18 cellular contexts compared by ENCODE assay signal in the genomic region with DNA sequence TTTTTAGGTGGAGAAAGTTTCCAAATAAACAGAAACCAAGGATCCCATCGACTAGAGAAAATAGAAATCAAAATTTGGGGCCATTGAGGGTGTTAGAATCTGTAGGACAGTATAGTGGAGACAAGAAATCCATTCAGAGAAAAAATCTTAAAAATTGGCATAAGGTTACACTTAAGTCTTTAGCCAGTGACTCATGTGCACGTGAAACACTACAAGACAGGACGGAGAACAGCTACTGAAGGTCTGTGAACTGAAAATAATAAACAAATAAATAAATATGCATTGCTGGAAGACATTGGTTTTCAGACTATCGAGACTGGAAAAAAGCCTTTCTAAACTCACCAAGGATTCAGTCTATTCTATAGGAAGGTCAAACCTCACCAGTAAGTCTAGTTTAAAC.
DNase-seq lines count a peak whose midpoint lies in the region; ATAC-seq and TF ChIP-seq lines count a peak whose summit lies in the region.
"Had no signal": no experiment of that assay in that cellular context is flagged by ENCODE, and none has a peak within 500 bp of the region (broad histone marks: within the 10 kb centered on the region; RNA-seq: fewer than 3 reads in every experiment).

No MANE protein-coding gene starts in this region.

- no peak overlapping the region for H3K14ac ChIP-seq in mesenchymal stem cell (ENCODE audit: low read length in 2 of 2)

- H3K9me3 Mint-ChIP-seq in activated naive CD8-positive, alpha-beta T cell treated with anti-CD3 and anti-CD28 coated beads, Interleukin-2, amount 50 U/mL, for 24 hours: no peaks in the 10 kb centered on the region

- H3K4me2 ChIP-seq in fibroblast of lung (ENCODE audit: extremely low read depth, insufficient read depth, low read length): no peak overlapping the region
- H3K4me2 ChIP-seq in mesenchymal stem cell (ENCODE audit: low read length, poor library complexity, severe bottlenecking): no peak overlapping the region

- TF ChIP-seq CTCF in fibroblast of lung (conservative IDR thresholded peaks at IDR 0.05 in 1 of 2, IDR thresholded peaks at IDR 0.05 in 1 of 2; ENCODE audit: low read depth in 1 of 2, low read length in 2 of 2) (no peak), esophagus muscularis mucosa (IDR thresholded peaks at IDR 0.05) (no peak)

- intact Hi-C loops in esophagus muscularis mucosa (cut with DNase I): no loop called here

- no peak overlapping the region for H4K8ac ChIP-seq in mesenchymal stem cell (ENCODE audit: low read length)

- H2BK12ac ChIP-seq in mesenchymal stem cell (ENCODE audit: low read length in 2 of 2): no peak overlapping the region

- no peak overlapping the region for H3K4me3 ChIP-seq in fibroblast of lung (replicated peaks in 1 of 4; ENCODE audit: control extremely low read depth in 1 of 4, insufficient read depth in 1 of 4, low read depth in 3 of 4, low read length in 4 of 4)
- H3K4me3 ChIP-seq in mesenchymal stem cell (ENCODE audit: insufficient read depth in 1 of 2, low read depth in 1 of 2, low read length in 2 of 2): no peak overlapping the region
- no peak overlapping the region for H3K4me3 ChIP-seq in esophagus muscularis mucosa

- H3K79me2 ChIP-seq in fibroblast of lung (ENCODE audit: control insufficient read depth, insufficient read depth, low read length): no peaks in the 10 kb centered on the region

- H3K36me3 Mint-ChIP-seq in activated naive CD8-positive, alpha-beta T cell treated with anti-CD3 and anti-CD28 coated beads, Interleukin-2, amount 50 U/mL, for 24 hours (ENCODE audit: low read depth): no peaks in the 10 kb centered on the region

- H3K4me1 ChIP-seq in fibroblast of lung (ENCODE audit: control insufficient read depth, extremely low read depth, insufficient read depth, low read length) (no peaks in the 10 kb centered on the region), mesenchymal stem cell (ENCODE audit: control insufficient read depth, insufficient read depth, low read depth, low read length) (no peaks in the 10 kb centered on the region), esophagus muscularis mucosa (no peaks in the 10 kb centered on the region)

- H3K27me3 Mint-ChIP-seq in activated naive CD8-positive, alpha-beta T cell treated with anti-CD3 and anti-CD28 coated beads, Interleukin-2, amount 50 U/mL, for 24 hours: no peaks in the 10 kb centered on the region

- H3K18ac ChIP-seq in mesenchymal stem cell (ENCODE audit: low read depth in 1 of 2, low read length in 2 of 2): no peak overlapping the region

- WGBS in mesenchymal stem cell: 69% methylated on average over 2 of the region's 4 CpGs
- 76% methylated on average over 4 of the region's 4 CpGs for WGBS in esophagus muscularis mucosa

- H3K9me3 ChIP-seq in fibroblast of lung (ENCODE audit: control insufficient read depth, insufficient read depth, low read depth, low read length) (no peaks in the 10 kb centered on the region), mesenchymal stem cell (ENCODE audit: control insufficient read depth, low read length) (no peaks in the 10 kb centered on the region), esophagus muscularis mucosa (no peaks in the 10 kb centered on the region)

- H3K4me1 Mint-ChIP-seq in activated naive CD8-positive, alpha-beta T cell treated with anti-CD3 and anti-CD28 coated beads, Interleukin-2, amount 50 U/mL, for 24 hours: no peaks in the 10 kb centered on the region

- no peak for TF ChIP-seq EP300 in esophagus muscularis mucosa (IDR thresholded peaks at IDR 0.05)

- no peak overlapping the region for H2BK120ac ChIP-seq in mesenchymal stem cell (ENCODE audit: low read depth, low read length)

- H2AFZ ChIP-seq in fibroblast of lung (ENCODE audit: low read length) (no peak overlapping the region), mesenchymal stem cell (ENCODE audit: low read depth, low read length) (no peak overlapping the region)

- in situ Hi-C loops in SK-MEL-5 (cut with HindIII; ENCODE audit: low pct_unique_long_range_greater_than_20kb, low sequenced_read_pairs): no loop called here

- H3K79me1 ChIP-seq in mesenchymal stem cell (replicated peaks; ENCODE audit: low read length, poor library complexity, severe bottlenecking): no peaks in the 10 kb centered on the region

- DNase-seq in COLO829 (ENCODE audit: low spot score): peak; percentile 8
- DNase-seq in SK-MEL-5 (ENCODE audit: low read depth, low spot score): peak; percentile 32
- DNase-seq in fibroblast of lung (ENCODE audit: low read depth in 2 of 2): peak; percentile 10 to 32
- DNase-seq in mesenchymal stem cell: peak; percentile 52
- no peak for DNase-seq in activated naive CD8-positive, alpha-beta T cell treated with anti-CD3 and anti-CD28 coated beads, Interleukin-2, amount 50 U/mL, for 24 hours
- no peak for DNase-seq in stimulated activated naive CD8-positive, alpha-beta T cell treated with anti-CD3 and anti-CD28 coated beads, Interleukin-15, Interleukin-2, amounts not matched to agents 100 U/mL and 50 U/mL, for 24 hours
- no peak for DNase-seq in esophagus muscularis mucosa (ENCODE audit: extremely low spot score)
- no peak for DNase-seq in DMS79 treated with DMSO at 0.1 percent for 48 hours (lab: John Stamatoyannopoulos, UW)
- DNase-seq: KG1, NCI-H1105 treated with DMSO at 0.1 percent for 48 hours, NCI-H1694 treated with DMSO at 0.1 percent for 48 hours, NCI-H2081 treated with DMSO at 0.1 percent for 48 hours, NCI-H2171 treated with DMSO at 0.1 percent for 48 hours, NCI-H524 treated with DMSO at 0.1 percent for 48 hours, NCI-H82 had no signal

- H4K91ac ChIP-seq in mesenchymal stem cell (ENCODE audit: low read length): no peak overlapping the region

- ATAC-seq in activated naive CD8-positive, alpha-beta T cell treated with anti-CD3 and anti-CD28 coated beads, Interleukin-2, amount 50 U/mL, for 24 hours: no peak
- no peak for ATAC-seq in stimulated activated naive CD8-positive, alpha-beta T cell treated with anti-CD3 and anti-CD28 coated beads, Interleukin-15, Interleukin-2, amounts not matched to agents 100 U/mL and 50 U/mL, for 24 hours
- ATAC-seq: Panc1 had no signal

- H4K20me1 ChIP-seq in fibroblast of lung (ENCODE audit: control insufficient read depth, extremely low read depth, insufficient read depth, low read length): no peaks in the 10 kb centered on the region

- no peak overlapping the region for H2BK15ac ChIP-seq in mesenchymal stem cell (ENCODE audit: low read depth, poor library complexity, severe bottlenecking)

- no peak overlapping the region for H3K9ac ChIP-seq in fibroblast of lung (ENCODE audit: insufficient read depth, low read length)
- H3K9ac ChIP-seq in mesenchymal stem cell (ENCODE audit: low read length): peak overlapping the region; percentile 42

- no peaks in the 10 kb centered on the region for H3K36me3 ChIP-seq in fibroblast of lung (ENCODE audit: control insufficient read depth, insufficient read depth, low read length)
- H3K36me3 ChIP-seq in mesenchymal stem cell (ENCODE audit: control insufficient read depth in 1 of 2, insufficient read depth in 2 of 2, low read depth in 1 of 2, low read length in 2 of 2): no peaks in the 10 kb centered on the region
- H3K36me3 ChIP-seq in esophagus muscularis mucosa: no peaks in the 10 kb centered on the region

- no peak overlapping the region for H2AK5ac ChIP-seq in mesenchymal stem cell (ENCODE audit: low read length, severe bottlenecking)

- H3K4me3 Mint-ChIP-seq in activated naive CD8-positive, alpha-beta T cell treated with anti-CD3 and anti-CD28 coated beads, Interleukin-2, amount 50 U/mL, for 24 hours: no peak overlapping the region

- no peak overlapping the region for H3K23ac ChIP-seq in mesenchymal stem cell (ENCODE audit: low read length in 2 of 2)

- H2BK5ac ChIP-seq in mesenchymal stem cell (ENCODE audit: low read depth, low read length, poor library complexity, severe bottlenecking): no peak overlapping the region

- H3K27ac ChIP-seq in fibroblast of lung (ENCODE audit: insufficient read depth, low read length) (no peak overlapping the region), mesenchymal stem cell (ENCODE audit: low read length, poor library complexity, severe bottlenecking) (no peak overlapping the region), esophagus muscularis mucosa (replicated peaks in 1 of 4) (no peak overlapping the region)
- H3K27ac ChIP-seq: C4-2B, HL-60 had no signal

- no peak for TF ChIP-seq POLR2A in esophagus muscularis mucosa (IDR thresholded peaks at IDR 0.05; ENCODE audit: low read depth)

- H3K4ac ChIP-seq in mesenchymal stem cell (ENCODE audit: low read depth in 1 of 2, low read length in 2 of 2): no peak overlapping the region

- no peak overlapping the region for H3K27ac Mint-ChIP-seq in activated naive CD8-positive, alpha-beta T cell treated with anti-CD3 and anti-CD28 coated beads, Interleukin-2, amount 50 U/mL, for 24 hours

- no peaks in the 10 kb centered on the region for H3K27me3 ChIP-seq in fibroblast of lung (ENCODE audit: control insufficient read depth, insufficient read depth, low read length)
- no peaks in the 10 kb centered on the region for H3K27me3 ChIP-seq in mesenchymal stem cell (ENCODE audit: control insufficient read depth in 1 of 2, insufficient read depth in 1 of 2, low read length in 2 of 2)
- H3K27me3 ChIP-seq in esophagus muscularis mucosa: no peaks in the 10 kb centered on the region

Comparison
In these comparisons a context has a peak if more than half of its experiments do, and no peak if none do; other contexts are left out.
1. DNase-seq: peak in COLO829 (single experiment), SK-MEL-5 (single experiment), fibroblast of lung (2 of 2) and mesenchymal stem cell (single experiment); none in activated naive CD8-positive, alpha-beta T cell treated with anti-CD3 and anti-CD28 coated beads, Interleukin-2, amount 50 U/mL, for 24 hours (single experiment), stimulated activated naive CD8-positive, alpha-beta T cell treated with anti-CD3 and anti-CD28 coated beads, Interleukin-15, Interleukin-2, amounts not matched to agents 100 U/mL and 50 U/mL, for 24 hours (single experiment), esophagus muscularis mucosa (single experiment) and DMS79 treated with DMSO at 0.1 percent for 48 hours (single experiment).